Comparison of ENCODE assay signal across 8 cellular contexts in genomic region chr12:6613015-6613775, GRCh38. TPM values are rescaled to one million over a fixed set of nuclear protein-coding genes. Genes with fewer than 3 reads are reported as not detected.
DNase-seq lines count a peak whose midpoint lies in the region; ATAC-seq and TF ChIP-seq lines count a peak whose summit lies in the region.

No MANE protein-coding gene starts in this region.

- POLR2A ChIA-PET in HCT116 (lab: Charles Lee) = interaction anchor here (0.6 to 2.4 kb wide), 15 partner anchors 9 to 331 kb away, joined by 3 to 13 read pairs (median 4); partner anchors contain the start of genes C12orf57, COPS7A, GAPDH and MLF2

- no peak for TF ChIP-seq POLR2A in HCT116 (IDR thresholded peaks at IDR 0.05; ENCODE audit: borderline replicate concordance, extremely low read depth, insufficient read depth, insufficient read length)

- H3K36me3 ChIP-seq in BE2C = no peaks in the 10 kb centered on the region
- H3K36me3 ChIP-seq in HCT116 (ENCODE audit: control insufficient read depth in 1 of 2, insufficient read depth in 2 of 2, low read length in 2 of 2) = no peaks in the 10 kb centered on the region

- H2AFZ ChIP-seq in HCT116 (ENCODE audit: low read depth, low read length, poor library complexity, severe bottlenecking) = peak overlapping the region; percentile 70

- H3K27ac ChIP-seq in HCT116 (ENCODE audit: low read depth, low read length) = peak overlapping the region; percentile 98
- peak overlapping the region; percentile 100 for H3K27ac ChIP-seq in angular gyrus (ENCODE audit: low read depth, low read length)

- H3K9me2 ChIP-seq in HCT116 (ENCODE audit: insufficient read depth) = no peaks in the 10 kb centered on the region

- intact Hi-C loops in HCT116 (cut with micrococcal nuclease) (loop anchor here (1.0 kb wide), 1 partner anchor 76 kb away; the partner anchor contains the start of gene ZNF384), posterior vena cava (cut with DNase I) (no loop called here)

- DNase-seq in BE2C (peak; percentile 82), HCT116 (ENCODE audit: low read depth, low spot score) (peak; percentile 45), NCI-H524 (lab: John Stamatoyannopoulos, UW) (peak; percentile 94 to 98), hepatic stellate cell (ENCODE audit: low spot score) (peak; percentile 69), posterior vena cava (ENCODE audit: low spot score) (peak; percentile 87), dedifferentiated amniotic fluid mesenchymal stem cell (ENCODE audit: extremely low spot score) (no peak)
- no peak for DNase-seq in stimulated activated CD4-positive, alpha-beta T cell treated with anti-CD3 and anti-CD28 coated beads, Interleukin-15, amount 100 ng/mL, for 24 hours

- peaks cover 30% of the 10 kb centered on the region for H3K4me1 ChIP-seq in BE2C
- peaks cover 43 to 53% of the 10 kb centered on the region in 2 experiments for H3K4me1 ChIP-seq in HCT116 (ENCODE audit: control insufficient read depth in 1 of 2, insufficient read depth in 2 of 2, low read length in 2 of 2)

- H3K27me3 ChIP-seq in BE2C (no peaks in the 10 kb centered on the region), HCT116 (ENCODE audit: insufficient read depth, low read length) (no peaks in the 10 kb centered on the region)

- BruUV-seq in HCT116 (replicated peaks; lab: Mats Ljungman, UMichigan) = TSS peak; percentile 66

- TF ChIP-seq CTCF in BE2C (IDR thresholded peaks at IDR 0.05; ENCODE audit: low read depth, low read length) (no peak), HCT116 (IDR thresholded peaks at IDR 0.05 in 2 of 3, conservative IDR thresholded peaks at IDR 0.05 in 1 of 3; ENCODE audit: borderline replicate concordance in 1 of 3, insufficient read depth in 1 of 3, low read depth in 2 of 3, low read length in 2 of 3) (no peak)

- H3K79me2 ChIP-seq in HCT116 (ENCODE audit: insufficient read depth, low read length) = no peaks in the 10 kb centered on the region

- H3K9ac ChIP-seq in HCT116 (ENCODE audit: low read length) = peak overlapping the region; percentile 64

- peak overlapping the region; percentile 89 for H3K4me2 ChIP-seq in HCT116 (ENCODE audit: low read length)

- peak; percentile 26 for ATAC-seq in HCT116

- RAD21 ChIA-PET in HCT116 (lab: Charles Lee; ENCODE audit: low non-redundant PET in 1 of 2, low total read pairs in 2 of 2, uncharacterized antibody in 2 of 2, unreplicated experiment in 2 of 2) = interaction anchor here (0.6 to 0.7 kb wide), 2 partner anchors 71 to 76 kb away, joined by 3 to 8 read pairs; partner anchors contain the start of gene ZNF384 (in 1 of the 2)

- no peak for TF ChIP-seq RAD21 in HCT116 (IDR thresholded peaks at IDR 0.05; ENCODE audit: low read depth)

- H3K4me3 ChIP-seq in BE2C (ENCODE audit: low read depth, low read length) (peak overlapping the region; percentile 38), HCT116 (replicated peaks in 1 of 2; ENCODE audit: low read depth in 1 of 2, low read length in 2 of 2) (peak overlapping the region; percentile 22 to 52)

- H3K9me3 ChIP-seq in BE2C = no peaks in the 10 kb centered on the region
- H3K9me3 ChIP-seq in HCT116 (ENCODE audit: control insufficient read depth in 1 of 2, insufficient read depth in 1 of 2, low read depth in 1 of 2, low read length in 2 of 2) = no peaks in the 10 kb centered on the region

- CTCF ChIA-PET in HCT116 (lab: Charles Lee) = interaction anchor here (1.1 to 3.9 kb wide), 8 partner anchors 12 to 140 kb away, joined by 3 to 14 read pairs (median 6); partner anchors contain the start of genes COPS7A, MLF2 and ZNF384

- no peaks in the 10 kb centered on the region for H4K20me1 ChIP-seq in HCT116 (ENCODE audit: insufficient read depth)

TF ChIP-seq in HCT116, 20 proteins besides CTCF, POLR2A, EP300 and RAD21:
- TF ChIP-seq JUND (IDR thresholded peaks at IDR 0.05) (no peak), CEBPB (IDR thresholded peaks at IDR 0.05; ENCODE audit: low read depth) (no peak), YY1 (IDR thresholded peaks at IDR 0.05; ENCODE audit: extremely low read depth, insufficient replicate concordance, low read depth, low read length) (peak; percentile 70), POLR2AphosphoS5 (IDR thresholded peaks at IDR 0.05; ENCODE audit: low read depth, low read length) (peak; percentile 41; the same call in 1 of the 2 replicates)

RNA-seq across cellular contexts. Expression of gene CHD4, which starts 6.0 kb away (rescaled TPM):
- polyA plus RNA-seq in BE2C (2012; ENCODE audit: insufficient read depth, insufficient read length, low read depth) = 347 TPM
- total RNA-seq in HCT116 (2021; ENCODE audit: unreplicated experiment) (342 TPM), posterior vena cava (100 to 1,000 TPM; 160 to 169 TPM)
- polyA plus RNA-seq in HCT116 (2012) = 163 and 189 TPM in 2 replicates

RNA-seq across cellular contexts. Expression of gene LPAR5, which starts 22.6 kb away (rescaled TPM):
- polyA plus RNA-seq in BE2C (2012; ENCODE audit: insufficient read depth, insufficient read length, low read depth) = 1.9 TPM
- total RNA-seq in HCT116 (2021; ENCODE audit: unreplicated experiment) (5.2 TPM), posterior vena cava (1 to 10 TPM; 2.3 to 3.3 TPM)
- polyA plus RNA-seq in HCT116 (2012) = 5.4 and 6.1 TPM in 2 replicates

RNA-seq across cellular contexts. Expression of gene ACRBP, which starts 34.0 kb away (rescaled TPM):
- 2.3 TPM for polyA plus RNA-seq in BE2C (2012; ENCODE audit: insufficient read depth, insufficient read length, low read depth)
- total RNA-seq in HCT116 (2021; ENCODE audit: unreplicated experiment) (1.0 TPM), posterior vena cava (1 to 10 TPM; 1.3 to 2.2 TPM)
- 0.98 and 1.4 TPM in 2 replicates for polyA plus RNA-seq in HCT116 (2012)

RNA-seq across cellular contexts. Expression of gene NOP2, which starts 45.1 kb away (rescaled TPM):
- 222 TPM for polyA plus RNA-seq in BE2C (2012; ENCODE audit: insufficient read depth, insufficient read length, low read depth)
- total RNA-seq in HCT116 (2021; ENCODE audit: unreplicated experiment) (108 TPM), posterior vena cava (10 to 100 TPM; 18.6 to 27.1 TPM)
- 72.5 and 78.0 TPM in 2 replicates for polyA plus RNA-seq in HCT116 (2012)

RNA-seq across cellular contexts. Expression of gene ING4, which starts 49.7 kb away (rescaled TPM):
- 50.8 TPM for polyA plus RNA-seq in BE2C (2012; ENCODE audit: insufficient read depth, insufficient read length, low read depth)
- total RNA-seq in HCT116 (2021; ENCODE audit: unreplicated experiment) (17.9 TPM), posterior vena cava (10 to 100 TPM; 23.0 to 25.9 TPM)
- 9.8 and 16.9 TPM in 2 replicates for polyA plus RNA-seq in HCT116 (2012)

Comparison
In these comparisons a context has a peak if more than half of its experiments do, and no peak if none do; other contexts are left out.
1. DNase-seq: peak in BE2C (single experiment), HCT116 (single experiment), NCI-H524 (2 of 2), hepatic stellate cell (single experiment) and posterior vena cava (single experiment); none in dedifferentiated amniotic fluid mesenchymal stem cell (single experiment) and stimulated activated CD4-positive, alpha-beta T cell treated with anti-CD3 and anti-CD28 coated beads, Interleukin-15, amount 100 ng/mL, for 24 hours (single experiment).